In genomic region chr6:42007286-42007685, GRCh38 we compare ENCODE assay signal across 14 cellular contexts. TPM values are rescaled to one million over a fixed set of nuclear protein-coding genes. Genes with fewer than 3 reads are reported as not detected.
DNase-seq lines count a peak whose midpoint lies in the region; ATAC-seq and TF ChIP-seq lines count a peak whose summit lies in the region.
"Had no signal": no experiment of that assay in that cellular context is flagged by ENCODE, and none has a peak within 500 bp of the region (broad histone marks: within the 10 kb centered on the region; RNA-seq: fewer than 3 reads in every experiment).

No MANE protein-coding gene starts in this region.

- H3K27me3 Mint-ChIP-seq in activated CD4-positive, alpha-beta T cell treated with anti-CD3 and anti-CD28 coated beads, Interleukin-2, amount 10 ng/mL, durations not matched to agents 24 days and 14 days, result no peaks in the 10 kb centered on the region
- H3K27me3 Mint-ChIP-seq in stimulated activated memory B cell treated with anti-CD40 and anti-IgM and Interleukin-4, amounts not matched to agents 10 μg/mL and 1 μg/mL and 100 μg/mL, for 72 hours, result no peaks in the 10 kb centered on the region
- H3K27me3 Mint-ChIP-seq: progenitor cell of endocrine pancreas had no signal

- H3K9me2 ChIP-seq in OCI-LY7 (ENCODE audit: insufficient read depth, low read length), result no peaks in the 10 kb centered on the region

- peaks cover 20% of the 10 kb centered on the region for H3K36me3 Mint-ChIP-seq in activated CD4-positive, alpha-beta T cell treated with anti-CD3 and anti-CD28 coated beads, Interleukin-2, amount 10 ng/mL, durations not matched to agents 24 days and 14 days (ENCODE audit: low read depth)
- H3K36me3 Mint-ChIP-seq in stimulated activated memory B cell treated with anti-CD40 and anti-IgM and Interleukin-4, amounts not matched to agents 10 μg/mL and 1 μg/mL and 100 μg/mL, for 72 hours, result peaks cover 8% of the 10 kb centered on the region

- peaks cover 44% of the 10 kb centered on the region for H3K4me1 Mint-ChIP-seq in activated CD4-positive, alpha-beta T cell treated with anti-CD3 and anti-CD28 coated beads, Interleukin-2, amount 10 ng/mL, durations not matched to agents 24 days and 14 days
- peaks cover 53% of the 10 kb centered on the region for H3K4me1 Mint-ChIP-seq in stimulated activated memory B cell treated with anti-CD40 and anti-IgM and Interleukin-4, amounts not matched to agents 10 μg/mL and 1 μg/mL and 100 μg/mL, for 72 hours

- H3K9me3 Mint-ChIP-seq in activated CD4-positive, alpha-beta T cell treated with anti-CD3 and anti-CD28 coated beads, Interleukin-2, amount 10 ng/mL, durations not matched to agents 24 days and 14 days, result no peaks in the 10 kb centered on the region
- H3K9me3 Mint-ChIP-seq in stimulated activated memory B cell treated with anti-CD40 and anti-IgM and Interleukin-4, amounts not matched to agents 10 μg/mL and 1 μg/mL and 100 μg/mL, for 72 hours, result no peaks in the 10 kb centered on the region

- peak overlapping the region; percentile 87 for H3K4me2 ChIP-seq in OCI-LY7 (ENCODE audit: low read length)

- peak overlapping the region; percentile 71 for H3K4me3 Mint-ChIP-seq in activated CD4-positive, alpha-beta T cell treated with anti-CD3 and anti-CD28 coated beads, Interleukin-2, amount 10 ng/mL, durations not matched to agents 24 days and 14 days
- peak overlapping the region; percentile 69 for H3K4me3 Mint-ChIP-seq in stimulated activated memory B cell treated with anti-CD40 and anti-IgM and Interleukin-4, amounts not matched to agents 10 μg/mL and 1 μg/mL and 100 μg/mL, for 72 hours

- H3K9me3 ChIP-seq in OCI-LY7 (ENCODE audit: low read length), result no peaks in the 10 kb centered on the region
- H3K9me3 ChIP-seq: thyroid gland had no signal

- intact Hi-C loops in activated CD4-positive, alpha-beta T cell treated with anti-CD3 and anti-CD28 coated beads, Interleukin-2, amount 10 ng/mL, durations not matched to agents 24 days and 14 days (cut with micrococcal nuclease), result loop anchor here (5.0 kb wide), 1 partner anchor 35 kb away; no protein-coding TSS in a partner anchor
- intact Hi-C loops in OCI-LY7 (cut with micrococcal nuclease; ENCODE audit: unreplicated experiment) (no loop called here), dorsolateral prefrontal cortex (cut with DNase I) (no loop called here)

- no peak for TF ChIP-seq CTCF in OCI-LY7 (conservative IDR thresholded peaks at IDR 0.05; ENCODE audit: low read length)
- TF ChIP-seq CTCF in dorsolateral prefrontal cortex (IDR thresholded peaks at IDR 0.05 in 54 of 56, conservative IDR thresholded peaks at IDR 0.05 in 2 of 56; ENCODE audit: low read depth in 1 of 56, partially characterized antibody in 56 of 56), result no peak

- H3K27me3 ChIP-seq in dorsolateral prefrontal cortex, result no peaks in the 10 kb centered on the region
- H3K27me3 ChIP-seq: heart right ventricle, thyroid gland had no signal

- H3K79me2 ChIP-seq in OCI-LY7 (ENCODE audit: insufficient read depth, low read depth, low read length), result peaks cover 27% of the 10 kb centered on the region; the same call in 1 of the 2 replicates

- peak overlapping the region; percentile 90 for H3K27ac Mint-ChIP-seq in activated CD4-positive, alpha-beta T cell treated with anti-CD3 and anti-CD28 coated beads, Interleukin-2, amount 10 ng/mL, durations not matched to agents 24 days and 14 days
- H3K27ac Mint-ChIP-seq in stimulated activated memory B cell treated with anti-CD40 and anti-IgM and Interleukin-4, amounts not matched to agents 10 μg/mL and 1 μg/mL and 100 μg/mL, for 72 hours, result peak overlapping the region; percentile 92
- H3K27ac Mint-ChIP-seq: progenitor cell of endocrine pancreas had no signal

- H3K4me1 ChIP-seq in OCI-LY7 (ENCODE audit: insufficient read depth, low read length, poor library complexity, severe bottlenecking), result peaks cover 82% of the 10 kb centered on the region

- H4K20me1 ChIP-seq in OCI-LY7 (ENCODE audit: insufficient read depth, low read length), result no peaks in the 10 kb centered on the region

- CTCF ChIA-PET in OCI-LY7 (lab: Charles Lee; ENCODE audit: unreplicated experiment), result interaction anchor here (0.6 to 1.1 kb wide), 3 partner anchors 15 to 95 kb away, joined by 3 to 6 read pairs (median 3); no protein-coding TSS in a partner anchor

- peaks cover 11% of the 10 kb centered on the region for H3K36me3 ChIP-seq in OCI-LY7 (ENCODE audit: insufficient read depth, low read length)

- no peak for DNase-seq in activated CD4-positive, alpha-beta T cell treated with anti-CD3 and anti-CD28 coated beads, Interleukin-2, amount 10 ng/mL, durations not matched to agents 24 days and 14 days
- no peak for DNase-seq in activated CD4-positive, alpha-beta T cell treated with anti-CD3 and anti-CD28 coated beads, Interleukin-2, amount 50 U/mL, for 1 hour
- peak; percentile 50 for DNase-seq in OCI-LY7 (ENCODE audit: low spot score)
- DNase-seq in dorsolateral prefrontal cortex, result no peak
- no peak for DNase-seq in NCI-H1694 (lab: John Stamatoyannopoulos, UW)
- no peak for DNase-seq in activated gamma-delta T cell treated with Interleukin-2 at 50 U/mL for 16 hours
- DNase-seq in GF-D8 (lab: John Stamatoyannopoulos, UW), result no peak
- DNase-seq: heart right ventricle, NCI-H446 treated with DMSO at 0.1 percent for 48 hours, SIG-M5, thyroid gland had no signal

- peak overlapping the region; percentile 66; the same call in 1 of the 2 replicates for H2AFZ ChIP-seq in OCI-LY7 (ENCODE audit: low read length)

- BruUV-seq in OCI-LY7 (replicated peaks; lab: Mats Ljungman, UMichigan), result TSS peak; percentile 50

- POLR2A ChIA-PET in OCI-LY7 (lab: Charles Lee), result interaction anchor here (0.7 to 6.2 kb wide), 12 partner anchors 14 to 68 kb away, joined by 3 to 60 read pairs (median 6); partner anchors contain the start of genes CCND3 and TAF8

- ATAC-seq in stimulated activated memory B cell treated with anti-CD40 and anti-IgM and Interleukin-4, amounts not matched to agents 10 μg/mL and 1 μg/mL and 100 μg/mL, for 72 hours, result peak; percentile 66

- H3K27ac ChIP-seq in OCI-LY7 (ENCODE audit: low read depth, low read length, poor library complexity, severe bottlenecking) (peak overlapping the region; percentile 97), dorsolateral prefrontal cortex (peak overlapping the region in 34 of 59 donors; percentile 5 to 75 (median 46))

- H3K4me3 ChIP-seq in OCI-LY7 (ENCODE audit: low read depth, low read length, poor library complexity, severe bottlenecking) (peak overlapping the region; percentile 53), dorsolateral prefrontal cortex (peak overlapping the region in 32 of 59 donors; percentile 1 to 53 (median 26))
- H3K4me3 ChIP-seq: heart right ventricle, lung, thyroid gland had no signal

RNA-seq across cellular contexts. Expression of gene TAF8, which starts 43.0 kb away (rescaled TPM):
- 38.1 and 38.7 TPM in 2 replicates for total RNA-seq in activated CD4-positive, alpha-beta T cell treated with anti-CD3 and anti-CD28 coated beads, Interleukin-2, amount 10 ng/mL, durations not matched to agents 24 days and 14 days
- total RNA-seq in OCI-LY7 (2014; rRNA removed; shearing (Covaris generic)), result 33.2 and 35.1 TPM in 2 replicates
- total RNA-seq in OCI-LY7 (2022), result 47.8 and 56.0 TPM in 2 replicates
- 10 to 100 TPM; 17.7 to 55.8 (median 29.5) TPM for total RNA-seq in dorsolateral prefrontal cortex
